Comparison of ENCODE assay signal across 14 cellular contexts in genomic region chr11:93515438-93515837, GRCh38.
"Had no signal": no experiment of that assay in that cellular context is flagged by ENCODE, and none has a peak within 500 bp of the region (broad histone marks: within the 10 kb centered on the region; RNA-seq: fewer than 3 reads in every experiment).

No MANE protein-coding gene starts in this region.

- H3K27ac Mint-ChIP-seq: activated CD8-positive, alpha-beta T cell treated with anti-CD3 and anti-CD28 coated beads, Interleukin-2, amount 10 ng/mL, durations not matched to agents 7 days and 5 days; activated T-helper 1 cell treated with anti-CD3 and anti-CD28 coated beads, Interleukin-12 subunit alpha, Interleukin-12 subunit beta, Interleukin-2, Interleukin-4 antibody, amounts not matched to agents 30 ng/mL and 10 ng/mL and 1 ng/mL, durations not matched to agents 14 hours and 24 hours and 36 hours; stimulated activated effector memory CD8-positive, alpha-beta T cell treated with anti-CD3 and anti-CD28 coated beads, Interleukin-12 subunit alpha, Interleukin-12 subunit beta, amount 100 ng/mL, for 72 hours; T-helper 2 cell treated with Interferon-gamma antibody and Interleukin-4, amounts not matched to agents 5 μg/mL and 100 μg/mL, for 36 hours had no signal

- H3K36me3 Mint-ChIP-seq: stimulated activated effector memory CD8-positive, alpha-beta T cell treated with anti-CD3 and anti-CD28 coated beads, Interleukin-12 subunit alpha, Interleukin-12 subunit beta, amount 100 ng/mL, for 72 hours had no signal

- H3K9me3 ChIP-seq: colonic mucosa, tibial artery had no signal

- H3K9me3 Mint-ChIP-seq: activated T-helper 1 cell treated with anti-CD3 and anti-CD28 coated beads, Interleukin-12 subunit alpha, Interleukin-12 subunit beta, Interleukin-2, Interleukin-4 antibody, amounts not matched to agents 30 ng/mL and 10 ng/mL and 1 ng/mL, durations not matched to agents 14 hours and 24 hours and 36 hours; stimulated activated effector memory CD8-positive, alpha-beta T cell treated with anti-CD3 and anti-CD28 coated beads, Interleukin-12 subunit alpha, Interleukin-12 subunit beta, amount 100 ng/mL, for 72 hours; T-helper 2 cell treated with Interferon-gamma antibody and Interleukin-4, amounts not matched to agents 5 μg/mL and 100 μg/mL, for 36 hours had no signal

- H3K4me1 ChIP-seq: colonic mucosa, parathyroid adenoma had no signal

- H3K4me2 ChIP-seq: smooth muscle cell had no signal

- DNase-seq: activated CD4-positive, alpha-beta T cell treated with anti-CD3 and anti-CD28 coated beads for 48 hours; activated CD8-positive, alpha-beta memory T cell treated with anti-CD3 and anti-CD28 coated beads, Interleukin-2, amount 50 U/mL, for 48 hours; activated CD8-positive, alpha-beta T cell treated with anti-CD3 and anti-CD28 coated beads, Interleukin-2, amount 10 ng/mL, durations not matched to agents 7 days and 5 days; activated naive CD4-positive, alpha-beta T cell treated with Interleukin-2 at 50 U/mL for 16 hours; colonic mucosa; effector CD8-positive, alpha-beta T cell; midbrain; tibial artery had no signal

- ATAC-seq: activated CD8-positive, alpha-beta T cell treated with anti-CD3 and anti-CD28 coated beads, Interleukin-2, amount 10 ng/mL, durations not matched to agents 7 days and 5 days; stimulated activated effector memory CD8-positive, alpha-beta T cell treated with anti-CD3 and anti-CD28 coated beads, Interleukin-12 subunit alpha, Interleukin-12 subunit beta, amount 100 ng/mL, for 72 hours had no signal

- H3K27ac ChIP-seq: cardiac muscle cell, colonic mucosa, parathyroid adenoma, tibial artery had no signal

- H3K27me3 ChIP-seq: cardiac muscle cell, colonic mucosa, tibial artery had no signal

- H3K4me3 ChIP-seq: cardiac muscle cell, colonic mucosa, smooth muscle cell, tibial artery had no signal

- H3K9ac ChIP-seq: parathyroid adenoma had no signal

- H3K4me3 Mint-ChIP-seq: activated CD8-positive, alpha-beta T cell treated with anti-CD3 and anti-CD28 coated beads, Interleukin-2, amount 10 ng/mL, durations not matched to agents 7 days and 5 days; activated T-helper 1 cell treated with anti-CD3 and anti-CD28 coated beads, Interleukin-12 subunit alpha, Interleukin-12 subunit beta, Interleukin-2, Interleukin-4 antibody, amounts not matched to agents 30 ng/mL and 10 ng/mL and 1 ng/mL, durations not matched to agents 14 hours and 24 hours and 36 hours; stimulated activated effector memory CD8-positive, alpha-beta T cell treated with anti-CD3 and anti-CD28 coated beads, Interleukin-12 subunit alpha, Interleukin-12 subunit beta, amount 100 ng/mL, for 72 hours; T-helper 2 cell treated with Interferon-gamma antibody and Interleukin-4, amounts not matched to agents 5 μg/mL and 100 μg/mL, for 36 hours had no signal

- H3K36me3 ChIP-seq: cardiac muscle cell, colonic mucosa, tibial artery had no signal
